Comparison of ENCODE assay signal across 8 cellular contexts in the genomic region with DNA sequence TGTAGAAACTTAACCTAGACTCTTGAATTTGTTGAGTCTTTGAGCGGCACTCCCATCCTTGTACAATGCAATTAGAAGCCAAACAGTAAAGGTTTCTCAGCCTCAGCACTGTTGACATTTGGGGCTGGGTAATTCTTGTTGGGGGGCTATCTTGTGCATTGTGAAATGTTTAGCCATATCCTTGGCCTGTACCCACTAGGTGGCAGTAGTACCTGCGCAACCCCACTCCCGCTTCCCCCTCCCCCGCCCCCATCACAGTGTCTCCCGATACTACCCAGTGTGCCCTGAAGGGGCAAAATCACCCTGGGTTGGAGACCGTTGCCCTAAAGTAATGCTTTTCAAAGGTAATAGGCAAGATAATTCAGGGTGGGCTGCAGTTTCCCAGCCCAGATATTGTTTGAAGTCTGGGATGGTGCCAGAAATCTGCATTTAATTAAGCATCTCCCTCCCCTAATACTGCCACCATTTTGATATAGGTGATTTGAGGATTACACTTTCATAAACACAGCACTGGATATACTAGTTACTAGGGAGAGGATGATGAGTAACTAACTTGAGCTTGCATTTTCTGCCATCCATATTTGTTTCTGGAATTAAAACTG. TPM values are rescaled to one million over a fixed set of nuclear protein-coding genes. Genes with fewer than 3 reads are reported as not detected.
DNase-seq lines count a peak whose midpoint lies in the region; ATAC-seq and TF ChIP-seq lines count a peak whose summit lies in the region.

No MANE protein-coding gene starts in this region.

- peaks cover 0 to 48% of the 10 kb centered on the region in 2 donors for H3K36me3 ChIP-seq in left lung

- peak overlapping the region; percentile 92; the same call in 1 of the 2 replicates for H3K27ac ChIP-seq in 22Rv1
- H3K27ac ChIP-seq in caudate nucleus (ENCODE audit: low read depth, low read length) = no peak overlapping the region
- no peak overlapping the region for H3K27ac ChIP-seq in left lung

- no peaks in the 10 kb centered on the region for H3K9me3 ChIP-seq in left lung

- peaks cover 11 to 29% of the 10 kb centered on the region in 2 donors for H3K4me1 ChIP-seq in left lung

- in situ Hi-C loops in GM13977 (cut with MboI; ENCODE audit: low pct_unique_long_range_greater_than_20kb, low sequenced_read_pairs, unreplicated experiment) = no loop called here

- peak overlapping the region in 1 of 2 donors; percentile 90 for H3K4me3 ChIP-seq in left lung

- DNase-seq in GM13977 (ENCODE audit: low spot score) = peak; percentile 81
- DNase-seq in NCI-H2227 (lab: John Stamatoyannopoulos, UW; ENCODE audit: unreplicated experiment) = peak; percentile 80
- DNase-seq in activated CD4-positive, alpha-beta T cell treated with anti-CD3 and anti-CD28 coated beads for 1 hour = peak; percentile 54
- DNase-seq in caudate nucleus (lab: John Stamatoyannopoulos, UW) = peak in 38 of 61 donors; percentile 0 to 53 (median 12)
- DNase-seq in left lung = peak in 1 of 2 donors; percentile 36
- DNase-seq in stimulated activated CD4-positive, alpha-beta T cell treated with anti-CD3 and anti-CD28 coated beads, TNF-alpha, amount 100 ng/mL, for 48 hours (ENCODE audit: low read depth in 3 of 3) = peak; percentile 53 to 80 (median 54)

- ATAC-seq in left lung = peak; percentile 50
- ATAC-seq in GM19452 (IDR thresholded peaks at IDR 0.05; ENCODE audit: unreplicated experiment) = no peak

- intact Hi-C loops in left lung (cut with DNase I) = loop anchor here in 1 of 2 donors (10.0 kb wide), 1 partner anchor 85 kb away; no protein-coding TSS in a partner anchor

- TF ChIP-seq CTCF in 22Rv1 (IDR thresholded peaks at IDR 0.05) (peak; percentile 83), GM13977 (IDR thresholded peaks at IDR 0.05; ENCODE audit: extremely low read depth, insufficient read depth, missing control alignments) (peak; percentile 51), left lung (IDR thresholded peaks at IDR 0.05) (peak; percentile 31 to 48)

- H3K27me3 ChIP-seq in left lung = no peaks in the 10 kb centered on the region

RNA-seq across cellular contexts. Expression of gene COX6A1, which starts 1.8 kb away (rescaled TPM):
- total RNA-seq in left lung = 100 to 1,000 TPM; 308 to 311 TPM

RNA-seq across cellular contexts. Expression of gene TRIAP1, which starts 6.4 kb away (rescaled TPM):
- total RNA-seq in left lung = 10 to 100 TPM; 21.9 to 29.1 TPM

RNA-seq across cellular contexts. Expression of gene GATC, which starts 6.5 kb away (rescaled TPM):
- total RNA-seq in left lung = 10 to 100 TPM; 30.1 TPM

RNA-seq across cellular contexts. Expression of gene SRSF9, which starts 29.8 kb away (rescaled TPM):
- total RNA-seq in left lung = 100 to 1,000 TPM; 120 to 136 TPM

RNA-seq across cellular contexts. Expression of gene DYNLL1, which starts 56.2 kb away (rescaled TPM):
- total RNA-seq in left lung = 100 to 1,000 TPM; 342 to 352 TPM
